Comparison of ENCODE assay signal across 8 cellular contexts in the genomic region with DNA sequence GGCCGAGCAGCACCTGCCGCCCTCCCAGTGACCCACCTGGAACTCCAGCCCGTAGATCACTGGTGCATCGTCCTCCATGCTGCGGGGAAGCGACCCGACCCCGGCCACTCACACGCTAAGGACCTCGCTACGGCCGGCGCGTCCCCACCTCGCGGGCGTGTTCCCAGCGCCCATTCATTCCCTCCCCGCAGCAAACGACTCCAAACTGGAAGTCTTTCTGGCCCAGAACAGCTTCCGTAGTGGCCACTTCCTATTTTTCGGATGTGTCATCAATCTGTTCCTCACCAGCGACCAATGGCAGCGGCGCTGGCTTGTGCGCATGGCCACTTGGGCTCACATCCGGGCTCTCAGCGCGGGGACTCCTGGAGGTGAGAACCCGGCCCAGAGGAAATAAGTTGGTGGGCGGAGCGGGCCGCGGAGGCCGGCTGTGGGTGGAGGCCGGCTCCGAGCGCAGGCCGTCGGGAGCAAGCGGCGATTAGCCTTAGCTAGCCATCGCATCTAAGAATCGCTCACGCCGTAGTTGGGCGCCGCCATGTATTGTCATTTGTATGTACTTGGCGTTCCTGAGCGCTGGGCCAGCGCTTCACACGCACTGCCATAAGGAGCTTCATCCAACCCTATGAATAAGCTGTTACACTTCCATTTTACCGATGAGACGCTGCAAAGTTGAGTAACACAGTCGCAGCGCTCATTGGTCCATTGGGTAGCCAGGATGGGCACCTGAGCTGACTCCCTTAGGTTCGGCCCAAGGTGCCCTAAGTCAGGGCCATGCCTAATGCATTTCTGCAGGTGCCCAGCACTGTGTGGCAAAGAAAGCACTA. TPM values are rescaled to one million over a fixed set of nuclear protein-coding genes. Genes with fewer than 3 reads are reported as not detected.
A peak's percentile ranks its signal among the peaks of the same experiment; 100 is the strongest.
DNase-seq lines count a peak whose midpoint lies in the region; ATAC-seq and TF ChIP-seq lines count a peak whose summit lies in the region.

TSS of gene EIPR1 (minus strand) at position 207 of the 821 bp plus-strand sequence. CDS start at position 78, 129 bp downstream.

- H3K4me1 ChIP-seq in right lobe of liver = peaks cover 0 to 30% (median 0%) of the 10 kb centered on the region in 4 donors

- H3K4me3 Mint-ChIP-seq in activated CD4-positive, alpha-beta memory T cell treated with anti-CD3 and anti-CD28 coated beads for 36 hours = peak within 1 kb of the TSS; percentile 98

- peak; percentile 92 for TF ChIP-seq POLR2A in right lobe of liver (IDR thresholded peaks at IDR 0.05)

- H3K27me3 ChIP-seq in dorsolateral prefrontal cortex (no peaks in the 10 kb centered on the region), right lobe of liver (no peaks in the 10 kb centered on the region)

- H3K4me1 Mint-ChIP-seq in activated CD4-positive, alpha-beta memory T cell treated with anti-CD3 and anti-CD28 coated beads for 36 hours (ENCODE audit: low read depth) = peaks cover 39% of the 10 kb centered on the region

- ATAC-seq in GM19438 (IDR thresholded peaks at IDR 0.05; ENCODE audit: low read depth, unreplicated experiment) (peak; percentile 76), HG03575 (IDR thresholded peaks at IDR 0.05; ENCODE audit: extremely low read depth, insufficient number of reproducible peaks, low FRiP score, unreplicated experiment) (peak; percentile 80), right lobe of liver (peak; percentile 84 to 91 (median 86))

- H3K9me3 ChIP-seq in right lobe of liver = no peaks in the 10 kb centered on the region

- DNase-seq in CD1c-positive myeloid dendritic cell (ENCODE audit: extremely low spot score) (peak; percentile 99), NCI-H82 treated with DMSO at 0.1 percent for 48 hours (lab: John Stamatoyannopoulos, UW; ENCODE audit: unreplicated experiment) (peak; percentile 89), dorsolateral prefrontal cortex (peak; percentile 94 to 99 (median 98)), right lobe of liver (peak; percentile 97 to 99 (median 99))
- peak; percentile 98 for DNase-seq in activated CD4-positive, alpha-beta memory T cell treated with anti-CD3 and anti-CD28 coated beads for 36 hours
- peak; percentile 90 to 95 for DNase-seq in stimulated activated CD4-positive, alpha-beta T cell treated with anti-CD3 and anti-CD28 coated beads, Interleukin-4, amount 100 ng/mL, for 4 hours

- CTCF ChIA-PET in activated CD4-positive, alpha-beta memory T cell treated with anti-CD3 and anti-CD28 coated beads for 36 hours (lab: Charles Lee) = interaction anchor here (0.7 to 1.6 kb wide), 2 partner anchors 46 to 274 kb away, joined by 3 to 7 read pairs; no protein-coding TSS in a partner anchor

- no peaks in the 10 kb centered on the region for H3K36me3 ChIP-seq in right lobe of liver

- peak within 1 kb of the TSS; percentile 64 to 99 (median 85) for H3K4me3 ChIP-seq in dorsolateral prefrontal cortex
- H3K4me3 ChIP-seq in right lobe of liver = peak within 1 kb of the TSS; percentile 79 to 93 (median 80)

- H3K27ac ChIP-seq in dorsolateral prefrontal cortex (peak within 1 kb of the TSS; percentile 54 to 99 (median 96)), right lobe of liver (peak within 1 kb of the TSS; percentile 59 to 61 (median 59))

- H3K27me3 Mint-ChIP-seq in activated CD4-positive, alpha-beta memory T cell treated with anti-CD3 and anti-CD28 coated beads for 36 hours = no peaks in the 10 kb centered on the region

- TF ChIP-seq CTCF in dorsolateral prefrontal cortex (IDR thresholded peaks at IDR 0.05 in 54 of 56, conservative IDR thresholded peaks at IDR 0.05 in 2 of 56; ENCODE audit: low read depth in 1 of 56, partially characterized antibody in 56 of 56) (peak in 42 of 56 donors; percentile 10 to 67 (median 38)), right lobe of liver (IDR thresholded peaks at IDR 0.05) (no peak)

- 2% methylated on average over 44 of the region's 57 CpGs for WGBS in right lobe of liver (ENCODE audit: insufficient coverage, low coverage, low lambda C conversion rate, missing lambda C conversion rate)

- H3K27ac Mint-ChIP-seq in activated CD4-positive, alpha-beta memory T cell treated with anti-CD3 and anti-CD28 coated beads for 36 hours = peak within 1 kb of the TSS; percentile 97

- POLR2A ChIA-PET in activated CD4-positive, alpha-beta memory T cell treated with anti-CD3 and anti-CD28 coated beads for 36 hours (lab: Charles Lee) = interaction anchor here (1.0 to 1.4 kb wide), 5 partner anchors 12 to 696 kb away, joined by 3 to 5 read pairs (median 3); partner anchors contain the start of gene RNASEH1

- peaks cover 20% of the 10 kb centered on the region for H3K36me3 Mint-ChIP-seq in activated CD4-positive, alpha-beta memory T cell treated with anti-CD3 and anti-CD28 coated beads for 36 hours

- H3K9me3 Mint-ChIP-seq in activated CD4-positive, alpha-beta memory T cell treated with anti-CD3 and anti-CD28 coated beads for 36 hours = no peaks in the 10 kb centered on the region

- intact Hi-C loops in activated CD4-positive, alpha-beta memory T cell treated with anti-CD3 and anti-CD28 coated beads for 36 hours (cut with micrococcal nuclease) = loop anchor here (1.0 to 2.0 kb wide), 4 partner anchors 155 to 273 kb away; partner anchors contain the start of gene RPS7
- intact Hi-C loops in dorsolateral prefrontal cortex (cut with DNase I) (loop anchor here (5.0 kb wide), 3 partner anchors 84 to 199 kb away; partner anchors contain the start of genes RNASEH1 (in 2 of the 2) and RPS7 (in 1 of the 2)), right lobe of liver (cut with DNase I) (no loop called here)

RNA-seq across cellular contexts. Expression of gene EIPR1, which starts in this region (rescaled TPM):
- 10 to 100 TPM; 38.2 to 40.5 TPM for total RNA-seq in activated CD4-positive, alpha-beta memory T cell treated with anti-CD3 and anti-CD28 coated beads for 36 hours
- total RNA-seq in dorsolateral prefrontal cortex (10 to 100 TPM; 30.3 to 59.7 (median 46.2) TPM), right lobe of liver (10 to 100 TPM in 4 of 6 experiments, 1 to 10 TPM in 2; 6.8 to 40.6 (median 11.6) TPM)

Comparison
In these comparisons a context has a peak if more than half of its experiments do, and no peak if none do; other contexts are left out.
1. Peak in every context shown above with its lines: DNase-seq, ATAC-seq, H3K4me3 ChIP-seq and H3K27ac ChIP-seq.
2. CTCF ChIP-seq: peak in dorsolateral prefrontal cortex (42 of 56); none in right lobe of liver (0 of 4).
3. intact Hi-C loops: an anchor here in activated CD4-positive, alpha-beta memory T cell treated with anti-CD3 and anti-CD28 coated beads for 36 hours (1.0 to 2.0 kb wide) and dorsolateral prefrontal cortex (5.0 kb wide); none called in right lobe of liver.